In genomic region chr2:203774760-203775159, GRCh38 we compare ENCODE assay signal across 1 cellular context.
TF ChIP-seq lines count a peak whose summit lies in the region.

No MANE protein-coding gene starts in this region.

TF ChIP-seq in H1, 55 proteins besides CTCF, POLR2A, EP300 and RAD21 (continued from another document):
- no peak for TF ChIP-seq CHD7 (IDR thresholded peaks at IDR 0.05; ENCODE audit: insufficient replicate concordance, low read length)
- no peak for TF ChIP-seq CHD2 (IDR thresholded peaks at IDR 0.05; ENCODE audit: low read length)
- TF ChIP-seq GABPA (IDR thresholded peaks at IDR 0.05; ENCODE audit: borderline replicate concordance, insufficient read depth, low read length): no peak
- no peak for TF ChIP-seq KDM4A (IDR thresholded peaks at IDR 0.05; ENCODE audit: low read depth, low read length, severe bottlenecking)
- TF ChIP-seq HDAC2 (IDR thresholded peaks at IDR 0.05; ENCODE audit: borderline replicate concordance in 1 of 2, low read depth in 2 of 2, low read length in 2 of 2): no peak
- TF ChIP-seq MAFK (IDR thresholded peaks at IDR 0.05; ENCODE audit: low read depth, low read length): no peak
- TF ChIP-seq KDM5A (IDR thresholded peaks at IDR 0.05; ENCODE audit: low read length): no peak
